36 cellular contexts compared by ENCODE assay signal in the genomic region with DNA sequence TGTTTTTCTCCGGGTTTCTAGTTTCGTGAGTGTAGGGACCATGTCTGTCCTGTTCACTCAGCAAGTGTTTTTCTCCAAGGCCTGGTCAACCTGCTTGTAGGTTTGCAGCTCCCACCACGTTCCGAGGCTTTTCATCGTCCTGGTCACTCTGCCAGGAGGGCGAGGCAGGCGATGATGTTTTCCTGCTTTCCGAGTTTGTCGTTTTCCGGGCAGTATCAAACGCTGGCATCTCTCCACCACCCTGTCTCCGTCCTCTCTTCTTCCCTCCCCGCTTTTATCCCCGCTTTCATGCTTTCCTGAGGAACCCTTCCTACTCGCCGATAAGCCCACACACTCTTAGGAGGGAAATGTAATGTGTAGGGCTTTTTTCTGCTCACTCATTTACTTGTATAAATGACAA.
"Had no signal": no experiment of that assay in that cellular context is flagged by ENCODE, and none has a peak within 500 bp of the region (broad histone marks: within the 10 kb centered on the region; RNA-seq: fewer than 3 reads in every experiment).

No MANE protein-coding gene starts in this region.

- H3K27ac Mint-ChIP-seq: activated B cell treated with CpG ODN at 0.5 μM for 24 hours; activated CD4-positive, alpha-beta memory T cell treated with anti-CD3 and anti-CD28 coated beads for 36 hours; activated naive CD4-positive, alpha-beta T cell treated with anti-CD3 and anti-CD28 coated beads for 36 hours; activated naive CD4-positive, alpha-beta T cell treated with anti-CD3 and anti-CD28 coated beads, Interleukin-2, amount 50 U/mL, for 72 hours; activated T-helper 1 cell treated with anti-CD3 and anti-CD28 coated beads, Interleukin-12 subunit alpha, Interleukin-12 subunit beta, Interleukin-2, Interleukin-4 antibody, amounts not matched to agents 30 ng/mL and 10 ng/mL and 1 ng/mL, durations not matched to agents 14 hours and 24 hours and 36 hours had no signal

- ATAC-seq: activated naive CD4-positive, alpha-beta T cell treated with anti-CD3 and anti-CD28 coated beads, Interleukin-2, amount 50 U/mL, for 72 hours; activated T-cell treated with anti-CD3 and anti-CD28 coated beads, Interleukin-2, amount 50 U/mL, for 4 hours had no signal

- H3K4me3 ChIP-seq: MG63 had no signal

- FAIRE-seq: bronchial epithelial cell had no signal

- H3K27me3 Mint-ChIP-seq: activated B cell treated with CpG ODN at 0.5 μM for 24 hours; activated CD4-positive, alpha-beta memory T cell treated with anti-CD3 and anti-CD28 coated beads for 36 hours; brain had no signal

- H3K4me3 Mint-ChIP-seq: activated B cell treated with CpG ODN at 0.5 μM for 24 hours; activated CD4-positive, alpha-beta memory T cell treated with anti-CD3 and anti-CD28 coated beads for 36 hours; activated naive CD4-positive, alpha-beta T cell treated with anti-CD3 and anti-CD28 coated beads for 36 hours; activated T-cell treated with anti-CD3 and anti-CD28 coated beads, Interleukin-2, amount 50 U/mL, for 4 hours; activated T-helper 1 cell treated with anti-CD3 and anti-CD28 coated beads, Interleukin-12 subunit alpha, Interleukin-12 subunit beta, Interleukin-2, Interleukin-4 antibody, amounts not matched to agents 30 ng/mL and 10 ng/mL and 1 ng/mL, durations not matched to agents 14 hours and 24 hours and 36 hours had no signal

- H3K27me3 ChIP-seq: MG63 had no signal

- DNase-seq: activated B cell treated with CpG ODN at 0.5 μM for 24 hours; activated CD4-positive, alpha-beta memory T cell treated with anti-CD3 and anti-CD28 coated beads for 36 hours; activated CD4-positive, alpha-beta T cell treated with anti-CD3 and anti-CD28 coated beads for 4 hours; activated CD4-positive, alpha-beta T cell treated with anti-CD3 and anti-CD28 coated beads, Interleukin-2, amount 50 U/mL, for 1 hour; activated CD4-positive, CD25-positive, alpha-beta regulatory T cell treated with anti-CD3 and anti-CD28 coated beads, Interleukin-2, amount 50 U/mL, for 72 hours; activated CD8-positive, alpha-beta memory T cell treated with anti-CD3 and anti-CD28 coated beads, Interleukin-2, amount 50 U/mL, for 4 hours; activated gamma-delta T cell treated with Interleukin-2 at 50 U/mL for 16 hours; activated naive CD4-positive, alpha-beta T cell treated with anti-CD3 and anti-CD28 coated beads for 36 hours; activated T-cell treated with anti-CD3 and anti-CD28 coated beads for 4 hours; activated T-cell treated with anti-CD3 and anti-CD28 coated beads, Interleukin-2, amount 50 U/mL, for 4 hours; anterior cingulate cortex; caudate nucleus; Kasumi-1; KG1; MG63; MV-4-11; NCI-H1092; NCI-H1436 treated with DMSO at 0.1 percent for 48 hours; NCI-H1694 treated with DMSO at 0.1 percent for 48 hours; NCI-H2029; NCI-H2107; NCI-H2171; NCI-H510A; NCI-H526; NCI-H748 treated with DMSO at 0.1 percent for 48 hours; NK-92 treated with Interleukin-12 subunit alpha and Interleukin-12 subunit beta, amount 100 ng/mL, for 24 hours; OCI-M1; Right ventricle myocardium superior; SW 1271; T-helper 1 cell; T-helper 2 cell; T-helper 9 cell had no signal

- H3K36me3 Mint-ChIP-seq: activated CD4-positive, alpha-beta memory T cell treated with anti-CD3 and anti-CD28 coated beads for 36 hours; activated naive CD4-positive, alpha-beta T cell treated with anti-CD3 and anti-CD28 coated beads, Interleukin-2, amount 50 U/mL, for 72 hours had no signal

- H3K9me3 ChIP-seq: MG63 had no signal

- H3K9me3 Mint-ChIP-seq: activated B cell treated with CpG ODN at 0.5 μM for 24 hours; activated CD4-positive, alpha-beta memory T cell treated with anti-CD3 and anti-CD28 coated beads for 36 hours; activated naive CD4-positive, alpha-beta T cell treated with anti-CD3 and anti-CD28 coated beads for 36 hours; activated naive CD4-positive, alpha-beta T cell treated with anti-CD3 and anti-CD28 coated beads, Interleukin-2, amount 50 U/mL, for 72 hours; activated T-cell treated with anti-CD3 and anti-CD28 coated beads, Interleukin-2, amount 50 U/mL, for 4 hours; activated T-helper 1 cell treated with anti-CD3 and anti-CD28 coated beads, Interleukin-12 subunit alpha, Interleukin-12 subunit beta, Interleukin-2, Interleukin-4 antibody, amounts not matched to agents 30 ng/mL and 10 ng/mL and 1 ng/mL, durations not matched to agents 14 hours and 24 hours and 36 hours; brain had no signal
